In genomic region chr7:120955577-120956149, GRCh38 we compare ENCODE assay signal across 20 cellular contexts. TPM values are rescaled to one million over a fixed set of nuclear protein-coding genes. Genes with fewer than 3 reads are reported as not detected.
DNase-seq lines count a peak whose midpoint lies in the region; ATAC-seq and TF ChIP-seq lines count a peak whose summit lies in the region.
"Had no signal": no experiment of that assay in that cellular context is flagged by ENCODE, and none has a peak within 500 bp of the region (broad histone marks: within the 10 kb centered on the region; RNA-seq: fewer than 3 reads in every experiment).

No MANE protein-coding gene starts in this region.

- no peak overlapping the region for H3K4me3 ChIP-seq in tibial nerve
- H3K4me3 ChIP-seq: breast epithelium, GM23338, lower lobe of right lung, testis had no signal

- H3K9me3 Mint-ChIP-seq in T-helper 1 cell treated with Interleukin-12 subunit alpha and Interleukin-12 subunit beta and Interleukin-4 antibody, amounts not matched to agents 30 μg/mL and 1 μg/mL, for 36 hours, result no peaks in the 10 kb centered on the region
- H3K9me3 Mint-ChIP-seq: activated naive CD4-positive, alpha-beta T cell treated with anti-CD3 and anti-CD28 coated beads, Interleukin-2, amount 50 U/mL, for 72 hours; GM23338; natural killer cell had no signal

- DNase-seq in tibial nerve (ENCODE audit: low spot score in 2 of 2), result no peak
- no peak for DNase-seq in cortex of kidney (lab: John Stamatoyannopoulos, UW)
- DNase-seq in NCI-H2107 treated with DMSO at 0.1 percent for 48 hours (lab: John Stamatoyannopoulos, UW; ENCODE audit: unreplicated experiment), result no peak
- DNase-seq: activated CD4-positive, alpha-beta T cell treated with anti-CD3 and anti-CD28 coated beads, Interleukin-2, amount 50 U/mL, for 48 hours; DMS 273 treated with DMSO at 0.1 percent for 48 hours; effector CD4-positive, alpha-beta T cell; KBM-7; lower lobe of right lung; natural killer cell; NCI-H1105; SIG-M5; T1000; testis had no signal

- no peak overlapping the region for H3K27ac ChIP-seq in tibial nerve
- H3K27ac ChIP-seq: breast epithelium, lower lobe of right lung, testis had no signal

- no peak for TF ChIP-seq EP300 in tibial nerve (IDR thresholded peaks at IDR 0.05)

- TF ChIP-seq POLR2A in tibial nerve (IDR thresholded peaks at IDR 0.05), result no peak

- no peak overlapping the region for H3K4me3 Mint-ChIP-seq in T-helper 1 cell treated with Interleukin-12 subunit alpha and Interleukin-12 subunit beta and Interleukin-4 antibody, amounts not matched to agents 30 μg/mL and 1 μg/mL, for 36 hours
- H3K4me3 Mint-ChIP-seq: GM23338, natural killer cell had no signal

- peaks cover 16% of the 10 kb centered on the region for H3K4me1 Mint-ChIP-seq in T-helper 1 cell treated with Interleukin-12 subunit alpha and Interleukin-12 subunit beta and Interleukin-4 antibody, amounts not matched to agents 30 μg/mL and 1 μg/mL, for 36 hours (ENCODE audit: low read depth)

- WGBS in tibial nerve, 2 donors, result 81 to 83% methylated on average over 3 of the region's 3 CpGs

- H3K9me3 ChIP-seq in tibial nerve, result no peaks in the 10 kb centered on the region
- H3K9me3 ChIP-seq: breast epithelium, lower lobe of right lung, testis had no signal

- H3K4me1 ChIP-seq in tibial nerve, result peaks cover 5 to 28% (median 8%) of the 10 kb centered on the region in 4 donors
- H3K4me1 ChIP-seq: testis had no signal

- no peak for TF ChIP-seq CTCF in tibial nerve (IDR thresholded peaks at IDR 0.05)

- H3K36me3 Mint-ChIP-seq in T-helper 1 cell treated with Interleukin-12 subunit alpha and Interleukin-12 subunit beta and Interleukin-4 antibody, amounts not matched to agents 30 μg/mL and 1 μg/mL, for 36 hours (ENCODE audit: low read depth), result peaks cover 30% of the 10 kb centered on the region
- H3K36me3 Mint-ChIP-seq: natural killer cell had no signal

- ATAC-seq in GM18520 (IDR thresholded peaks at IDR 0.05; ENCODE audit: unreplicated experiment) (peak; percentile 35), GM19438 (IDR thresholded peaks at IDR 0.05; ENCODE audit: low read depth, unreplicated experiment) (peak; percentile 48), HG02943 (IDR thresholded peaks at IDR 0.05; ENCODE audit: low read depth, unreplicated experiment) (peak; percentile 35)
- ATAC-seq: GM23338, lower lobe of right lung, natural killer cell had no signal

- no peaks in the 10 kb centered on the region for H3K27me3 Mint-ChIP-seq in T-helper 1 cell treated with Interleukin-12 subunit alpha and Interleukin-12 subunit beta and Interleukin-4 antibody, amounts not matched to agents 30 μg/mL and 1 μg/mL, for 36 hours (ENCODE audit: low read depth)

- peaks cover 0 to 50% (median 0%) of the 10 kb centered on the region in 3 donors for H3K36me3 ChIP-seq in tibial nerve
- H3K36me3 ChIP-seq: breast epithelium had no signal

- H3K27me3 ChIP-seq in tibial nerve, result no peaks in the 10 kb centered on the region
- H3K27me3 ChIP-seq: breast epithelium, testis had no signal

- H3K27ac Mint-ChIP-seq in T-helper 1 cell treated with Interleukin-12 subunit alpha and Interleukin-12 subunit beta and Interleukin-4 antibody, amounts not matched to agents 30 μg/mL and 1 μg/mL, for 36 hours, result peak overlapping the region; percentile 68
- H3K27ac Mint-ChIP-seq: GM23338 had no signal

RNA-seq across cellular contexts. Expression of gene ING3, which starts 5.1 kb away (rescaled TPM):
- 10 to 100 TPM in 2 of 4 donors, 1 to 10 TPM in 2; 9.4 to 21.3 (median 11.4) TPM for total RNA-seq in tibial nerve

RNA-seq across cellular contexts. Expression of gene CPED1, which starts 32.8 kb away (rescaled TPM):
- total RNA-seq in tibial nerve, result 10 to 100 TPM; 15.0 to 32.1 (median 21.8) TPM
- total RNA-seq: activated naive CD4-positive, alpha-beta T cell treated with anti-CD3 and anti-CD28 coated beads, Interleukin-2, amount 50 U/mL, for 72 hours had no signal
